8 cellular contexts compared by ENCODE assay signal in the genomic region with DNA sequence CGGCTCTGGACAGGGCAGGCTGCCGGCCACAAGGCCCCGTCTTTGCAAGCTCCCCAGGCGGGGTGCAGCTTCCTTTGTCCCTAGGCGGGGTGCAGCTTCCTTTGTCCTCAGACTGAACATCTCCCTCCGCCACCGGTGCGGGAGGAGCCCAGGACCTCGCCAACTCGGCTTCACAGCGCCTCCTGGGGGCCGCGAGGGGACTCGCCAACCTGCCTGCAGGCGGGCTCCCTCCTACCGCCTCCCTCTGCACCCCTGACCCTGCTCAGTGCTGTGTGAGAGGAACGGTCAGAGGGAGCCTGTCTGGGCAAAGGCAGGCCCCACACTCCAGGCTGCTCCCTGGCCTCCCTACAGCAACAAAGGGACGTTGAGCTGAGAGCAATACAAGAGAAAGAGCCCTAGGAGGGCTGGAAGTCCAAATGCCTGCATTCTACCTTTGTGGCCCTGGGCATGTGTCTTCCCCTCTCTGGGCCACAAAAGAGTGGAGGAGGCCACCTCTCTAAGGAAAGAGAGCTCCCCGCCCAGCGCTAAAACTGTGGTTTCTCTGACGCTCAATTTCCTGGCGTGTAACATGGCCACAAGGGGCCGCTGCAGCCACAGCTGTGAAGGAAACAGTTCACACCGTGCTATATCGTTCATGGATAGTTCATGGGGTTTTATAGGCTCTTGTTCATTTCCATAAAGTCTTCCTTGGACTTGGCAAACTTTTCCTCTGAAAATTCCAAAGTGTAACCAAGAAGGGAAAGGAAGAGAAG. TPM values are rescaled to one million over a fixed set of nuclear protein-coding genes. Genes with fewer than 3 reads are reported as not detected.
DNase-seq lines count a peak whose midpoint lies in the region; ATAC-seq, FAIRE-seq and TF ChIP-seq lines count a peak whose summit lies in the region.

No MANE protein-coding gene starts in this region.

- H3K4me2 ChIP-seq in endothelial cell of umbilical vein (ENCODE audit: insufficient read depth, low read length) = peak overlapping the region; percentile 66

- BruUV-seq in endothelial cell of umbilical vein (replicated peaks; lab: Mats Ljungman, UMichigan) = no TSS peak

- no peak overlapping the region for H3K4me3 ChIP-seq in NT2/D1 (ENCODE audit: insufficient read length, low read depth)
- peak overlapping the region in 2 of 3 experiments; percentile 20 to 23 for H3K4me3 ChIP-seq in endothelial cell of umbilical vein (replicated peaks in 1 of 3; ENCODE audit: insufficient read depth in 1 of 3, low read depth in 1 of 3, low read length in 3 of 3)
- no peak overlapping the region for H3K4me3 ChIP-seq in mesodermal cell (ENCODE audit: extremely low read depth, insufficient read depth, low read length, poor library complexity, severe bottlenecking)

- CTCF ChIA-PET in endothelial cell of umbilical vein (lab: Charles Lee) = interaction anchor here (0.6 to 9.2 kb wide), 84 partner anchors 9 to 933 kb away, joined by 3 to 369 read pairs (median 5); partner anchors contain the start of genes EIF1, KRT13, KRT15 and KRT19

- DNase-seq in HS-27A (ENCODE audit: low read depth) (peak; percentile 54), NT2/D1 (ENCODE audit: low read depth, low spot score) (peak; percentile 68), endothelial cell of umbilical vein (ENCODE audit: low read depth, low spot score) (peak; percentile 74)
- DNase-seq in activated CD8-positive, alpha-beta memory T cell treated with anti-CD3 and anti-CD28 coated beads, Interleukin-2, amount 50 U/mL, for 4 hours = peak; percentile 78
- peak; percentile 59 for DNase-seq in stimulated activated CD8-positive, alpha-beta memory T cell treated with anti-CD3 and anti-CD28 coated beads, Interleukin-12 subunit alpha, Interleukin-12 subunit beta, amount 100 ng/mL, for 4 hours (ENCODE audit: low read depth)

- no peak for ATAC-seq in HG02970 (IDR thresholded peaks at IDR 0.05; ENCODE audit: low FRiP score, unreplicated experiment)

- H3K36me3 ChIP-seq in NT2/D1 (ENCODE audit: insufficient read depth, insufficient read length, low read length) (no peaks in the 10 kb centered on the region), endothelial cell of umbilical vein (ENCODE audit: control insufficient read depth in 2 of 2, extremely low read depth in 1 of 2, insufficient read depth in 2 of 2, low read length in 2 of 2) (no peaks in the 10 kb centered on the region), mesodermal cell (ENCODE audit: control insufficient read depth, insufficient read depth, low read length) (no peaks in the 10 kb centered on the region)

- H3K27me3 ChIP-seq in NT2/D1 (ENCODE audit: insufficient read depth, insufficient read length) (no peaks in the 10 kb centered on the region), endothelial cell of umbilical vein (ENCODE audit: control insufficient read depth in 2 of 2, insufficient read depth in 2 of 2, low read length in 2 of 2) (no peaks in the 10 kb centered on the region)

- H3K9me3 ChIP-seq in NT2/D1 (ENCODE audit: insufficient read depth, low read length) (no peaks in the 10 kb centered on the region), endothelial cell of umbilical vein (replicated peaks; ENCODE audit: control insufficient read depth, insufficient read depth, low read length) (no peaks in the 10 kb centered on the region), mesodermal cell (ENCODE audit: control insufficient read depth, low read length) (peaks cover 5% of the 10 kb centered on the region)

- H3K9ac ChIP-seq in NT2/D1 (ENCODE audit: insufficient read length, low read depth) (peak overlapping the region; percentile 66), endothelial cell of umbilical vein (replicated peaks; ENCODE audit: extremely low read depth, insufficient read depth, low read length) (peak overlapping the region; percentile 29)

- no peaks in the 10 kb centered on the region for H3K9me1 ChIP-seq in endothelial cell of umbilical vein (replicated peaks; ENCODE audit: control insufficient read depth, extremely low read depth, insufficient read depth, low read length)

- TF ChIP-seq CTCF in endothelial cell of umbilical vein (IDR thresholded peaks at IDR 0.05; ENCODE audit: extremely low read depth in 1 of 2, insufficient read depth in 1 of 2, low read depth in 1 of 2, low read length in 2 of 2) = peak; percentile 68 to 95

- WGBS in mesodermal cell (ENCODE audit: insufficient coverage in 2 of 2), 2 experiments = 1 to 4% methylated on average over 14 to 18 of the region's 25 CpGs

- POLR2A ChIA-PET in endothelial cell of umbilical vein (lab: Charles Lee) = interaction anchor here (2.2 kb wide), 1 partner anchor 28 kb away, joined by 6 read pairs; no protein-coding TSS in a partner anchor

- intact Hi-C loops in endothelial cell of umbilical vein (cut with micrococcal nuclease) = loop anchor here (1.0 to 5.0 kb wide), 11 partner anchors 19 to 747 kb away; no protein-coding TSS in a partner anchor

- peaks cover 16% of the 10 kb centered on the region for H3K4me1 ChIP-seq in NT2/D1 (ENCODE audit: insufficient read depth, insufficient read length)
- H3K4me1 ChIP-seq in endothelial cell of umbilical vein (ENCODE audit: control insufficient read depth, extremely low read depth, insufficient read depth, low read length) = peaks cover 19% of the 10 kb centered on the region
- H3K4me1 ChIP-seq in mesodermal cell (ENCODE audit: control insufficient read depth, insufficient read depth, low read length, poor library complexity, severe bottlenecking) = peaks cover 23% of the 10 kb centered on the region

- H2AFZ ChIP-seq in endothelial cell of umbilical vein (ENCODE audit: low read depth, low read length) = peak overlapping the region; percentile 93

- H4K20me1 ChIP-seq in endothelial cell of umbilical vein (replicated peaks; ENCODE audit: control insufficient read depth, extremely low read depth, insufficient read depth, low read length) = no peaks in the 10 kb centered on the region

- H3K79me2 ChIP-seq in endothelial cell of umbilical vein (ENCODE audit: control insufficient read depth, insufficient read depth, low read length) = no peaks in the 10 kb centered on the region

- dilution Hi-C loops in endothelial cell of umbilical vein (cut with MboI; ENCODE audit: extremely low pct_ligation_motif_present, low sequenced_read_pairs) = no loop called here

- peak overlapping the region; percentile 74 for H3K27ac ChIP-seq in endothelial cell of umbilical vein (ENCODE audit: insufficient read depth, low read depth, low read length)
- H3K27ac ChIP-seq in mesodermal cell (ENCODE audit: low read depth, low read length, severe bottlenecking) = peak overlapping the region; percentile 91

- TF ChIP-seq POLR2A in endothelial cell of umbilical vein (IDR thresholded peaks at IDR 0.05; ENCODE audit: low read depth, low read length) = peak; percentile 39

- peak; percentile 76 for FAIRE-seq in G401.6 (lab: Jason Lieb, UNC)
- FAIRE-seq in endothelial cell of umbilical vein (lab: Jason Lieb, UNC) = peak; percentile 94

RNA-seq across cellular contexts. Expression of gene KRT19, which starts 20.9 kb away (rescaled TPM):
- total RNA-seq in endothelial cell of umbilical vein = 14.9 and 23.3 TPM in 2 replicates
- polyA plus RNA-seq in endothelial cell of umbilical vein = 12.9 and 20.1 TPM in 2 replicates
- polyA plus RNA-seq in endothelial cell of umbilical vein (2011; cell fraction: cytosol; rRNA removed) = 17.1 and 19.9 TPM in 2 replicates
- polyA plus RNA-seq in endothelial cell of umbilical vein (2011; cell fraction: nucleus; rRNA removed) = 9.5 and 9.8 TPM in 2 replicates
- polyA plus RNA-seq in endothelial cell of umbilical vein (2012) = 19.1 and 37.7 TPM in 2 replicates
- polyA minus RNA-seq in endothelial cell of umbilical vein = 8.2 and 10.9 TPM in 2 replicates
- 92.4 TPM for polyA minus RNA-seq in endothelial cell of umbilical vein (2011; cell fraction: cytosol; rRNA and poly(A)+ RNA removed)
- 1.8 and 2.8 TPM in 2 replicates for polyA minus RNA-seq in endothelial cell of umbilical vein (2011; cell fraction: nucleus; rRNA and poly(A)+ RNA removed)
- 638 TPM for polyA plus RNA-seq in mesodermal cell (2013, experiment 1 of 2)
- polyA plus RNA-seq in mesodermal cell (2013, experiment 2 of 2) = 743 TPM

RNA-seq across cellular contexts. Expression of gene KRT9, which starts 22.8 kb away (rescaled TPM):
- total RNA-seq in endothelial cell of umbilical vein = not detected in 2 replicates
- not detected in 2 replicates for polyA plus RNA-seq in endothelial cell of umbilical vein
- polyA plus RNA-seq in endothelial cell of umbilical vein (2011; cell fraction: cytosol; rRNA removed) = not detected in 2 replicates
- not detected in 2 replicates for polyA plus RNA-seq in endothelial cell of umbilical vein (2011; cell fraction: nucleus; rRNA removed)
- polyA plus RNA-seq in endothelial cell of umbilical vein (2012) = not detected in 2 replicates
- not detected in 2 replicates for polyA minus RNA-seq in endothelial cell of umbilical vein
- not detected for polyA minus RNA-seq in endothelial cell of umbilical vein (2011; cell fraction: cytosol; rRNA and poly(A)+ RNA removed)
- not detected in 2 replicates for polyA minus RNA-seq in endothelial cell of umbilical vein (2011; cell fraction: nucleus; rRNA and poly(A)+ RNA removed)
- not detected for polyA plus RNA-seq in mesodermal cell (2013, experiment 1 of 2)
- not detected for polyA plus RNA-seq in mesodermal cell (2013, experiment 2 of 2)

RNA-seq across cellular contexts. Expression of gene KRT15, which starts 30.3 kb away (rescaled TPM):
- total RNA-seq in endothelial cell of umbilical vein = 2.8 TPM in 2 replicates
- 0.68 and 0.83 TPM in 2 replicates for polyA plus RNA-seq in endothelial cell of umbilical vein
- polyA plus RNA-seq in endothelial cell of umbilical vein (2011; cell fraction: cytosol; rRNA removed) = 1.7 and 2.4 TPM in 2 replicates
- 2.2 and 3.1 TPM in 2 replicates for polyA plus RNA-seq in endothelial cell of umbilical vein (2011; cell fraction: nucleus; rRNA removed)
- 3.1 and 10.7 TPM in 2 replicates for polyA plus RNA-seq in endothelial cell of umbilical vein (2012)
- polyA minus RNA-seq in endothelial cell of umbilical vein = 0.76 and 1.6 TPM in 2 replicates
- polyA minus RNA-seq in endothelial cell of umbilical vein (2011; cell fraction: cytosol; rRNA and poly(A)+ RNA removed) = 2.3 TPM
- 0.29 and 0.43 TPM in 2 replicates for polyA minus RNA-seq in endothelial cell of umbilical vein (2011; cell fraction: nucleus; rRNA and poly(A)+ RNA removed)
- polyA plus RNA-seq in mesodermal cell (2013, experiment 1 of 2) = 0.22 TPM
- 0.40 TPM for polyA plus RNA-seq in mesodermal cell (2013, experiment 2 of 2)

RNA-seq across cellular contexts. Expression of gene KRT14, which starts 37.7 kb away (rescaled TPM):
- total RNA-seq in endothelial cell of umbilical vein = 0.18 and 0.66 TPM in 2 replicates
- polyA plus RNA-seq in endothelial cell of umbilical vein = 0.11 and 0.12 TPM in 2 replicates
- polyA plus RNA-seq in endothelial cell of umbilical vein (2011; cell fraction: cytosol; rRNA removed) = not detected in 2 replicates
- polyA plus RNA-seq in endothelial cell of umbilical vein (2011; cell fraction: nucleus; rRNA removed) = 2.9 TPM in 1 of 2 replicates, not detected in the other
- not detected in 2 replicates for polyA plus RNA-seq in endothelial cell of umbilical vein (2012)
- polyA minus RNA-seq in endothelial cell of umbilical vein = 0.42 and 0.61 TPM in 2 replicates
- polyA minus RNA-seq in endothelial cell of umbilical vein (2011; cell fraction: cytosol; rRNA and poly(A)+ RNA removed) = not detected
- 0.34 and 0.48 TPM in 2 replicates for polyA minus RNA-seq in endothelial cell of umbilical vein (2011; cell fraction: nucleus; rRNA and poly(A)+ RNA removed)
- not detected for polyA plus RNA-seq in mesodermal cell (2013, experiment 1 of 2)
- polyA plus RNA-seq in mesodermal cell (2013, experiment 2 of 2) = not detected

RNA-seq across cellular contexts. Expression of gene KRT13, which starts 43.6 kb away (rescaled TPM):
- total RNA-seq in endothelial cell of umbilical vein = not detected in 2 replicates
- polyA plus RNA-seq in endothelial cell of umbilical vein = not detected in 2 replicates
- not detected in 2 replicates for polyA plus RNA-seq in endothelial cell of umbilical vein (2011; cell fraction: cytosol; rRNA removed)
- polyA plus RNA-seq in endothelial cell of umbilical vein (2011; cell fraction: nucleus; rRNA removed) = not detected in 2 replicates
- polyA plus RNA-seq in endothelial cell of umbilical vein (2012) = not detected in 2 replicates
- not detected in 2 replicates for polyA minus RNA-seq in endothelial cell of umbilical vein
- polyA minus RNA-seq in endothelial cell of umbilical vein (2011; cell fraction: cytosol; rRNA and poly(A)+ RNA removed) = not detected
- polyA minus RNA-seq in endothelial cell of umbilical vein (2011; cell fraction: nucleus; rRNA and poly(A)+ RNA removed) = not detected in 2 replicates
- not detected for polyA plus RNA-seq in mesodermal cell (2013, experiment 1 of 2)
- not detected for polyA plus RNA-seq in mesodermal cell (2013, experiment 2 of 2)

Comparison
In these comparisons a context has a peak if more than half of its experiments do, and no peak if none do; other contexts are left out.
1. H3K4me3 ChIP-seq: peak in endothelial cell of umbilical vein (2 of 3); none in NT2/D1 (single experiment) and mesodermal cell (single experiment).
2. Peak in every context shown above with its lines, with median percentiles within 50 percentile points of each other: DNase-seq.